In genomic region chr6:168559574-168560098, GRCh38 we compare ENCODE assay signal across 20 cellular contexts.
"Had no signal": no experiment of that assay in that cellular context is flagged by ENCODE, and none has a peak within 500 bp of the region (broad histone marks: within the 10 kb centered on the region; RNA-seq: fewer than 3 reads in every experiment).

No MANE protein-coding gene starts in this region.

- H3K27ac ChIP-seq: cardiac muscle cell, pancreas, upper lobe of right lung had no signal

- FAIRE-seq: endometrium, pancreas had no signal

- H3K4me1 Mint-ChIP-seq: activated CD4-positive, alpha-beta T cell treated with anti-CD3 and anti-CD28 coated beads for 36 hours; activated CD8-positive, alpha-beta memory T cell treated with anti-CD3 and anti-CD28 coated beads, Interleukin-2, amount 10 ng/mL, durations not matched to agents 7 days and 5 days; activated naive CD8-positive, alpha-beta T cell treated with anti-CD3 and anti-CD28 coated beads, Interleukin-2, amount 50 U/mL, for 24 hours; naive thymus-derived CD4-positive, alpha-beta T cell had no signal

- H3K27me3 Mint-ChIP-seq: activated CD8-positive, alpha-beta memory T cell treated with anti-CD3 and anti-CD28 coated beads, Interleukin-2, amount 10 ng/mL, durations not matched to agents 7 days and 5 days had no signal

- H3K27me3 ChIP-seq: cardiac muscle cell, pancreas, upper lobe of right lung had no signal

- H3K27ac Mint-ChIP-seq: activated CD4-positive, alpha-beta memory T cell treated with anti-CD3 and anti-CD28 coated beads for 36 hours; activated CD4-positive, alpha-beta T cell treated with anti-CD3 and anti-CD28 coated beads for 36 hours; activated CD8-positive, alpha-beta memory T cell treated with anti-CD3 and anti-CD28 coated beads, Interleukin-2, amount 10 ng/mL, durations not matched to agents 7 days and 5 days; activated naive CD4-positive, alpha-beta T cell treated with anti-CD3 and anti-CD28 coated beads for 36 hours; activated naive CD8-positive, alpha-beta T cell treated with anti-CD3 and anti-CD28 coated beads, Interleukin-2, amount 50 U/mL, for 24 hours; activated T-helper 2 cell treated with anti-CD3 and anti-CD28 coated beads, Interferon-gamma antibody, Interleukin-2, Interleukin-4, amounts not matched to agents 10 μg/mL and 5 μg/mL and 100 μg/mL, durations not matched to agents 14 hours and 24 hours and 36 hours; naive thymus-derived CD4-positive, alpha-beta T cell had no signal

- H3K36me3 Mint-ChIP-seq: activated CD4-positive, alpha-beta memory T cell treated with anti-CD3 and anti-CD28 coated beads for 36 hours; activated CD8-positive, alpha-beta memory T cell treated with anti-CD3 and anti-CD28 coated beads, Interleukin-2, amount 10 ng/mL, durations not matched to agents 7 days and 5 days; naive thymus-derived CD4-positive, alpha-beta T cell had no signal

- DNase-seq: activated CD4-positive, alpha-beta memory T cell treated with anti-CD3 and anti-CD28 coated beads for 36 hours; activated CD4-positive, alpha-beta T cell treated with anti-CD3 and anti-CD28 coated beads for 36 hours; activated CD8-positive, alpha-beta memory T cell treated with anti-CD3 and anti-CD28 coated beads, Interleukin-2, amount 10 ng/mL, durations not matched to agents 7 days and 5 days; activated naive CD4-positive, alpha-beta T cell treated with anti-CD3 and anti-CD28 coated beads for 36 hours; activated naive CD8-positive, alpha-beta T cell treated with anti-CD3 and anti-CD28 coated beads, Interleukin-2, amount 50 U/mL, for 24 hours; activated T-cell treated with anti-CD3 and anti-CD28 coated beads, Interleukin-2, amount 50 U/mL, for 1 hour; aorta; glutamatergic neuron; mucosa of descending colon; naive thymus-derived CD4-positive, alpha-beta T cell; pancreas; stimulated activated CD4-positive, alpha-beta T cell treated with anti-CD3 and anti-CD28 coated beads, Interleukin-4, amount 100 ng/mL, for 4 hours; stimulated activated CD8-positive, alpha-beta memory T cell treated with anti-CD3 and anti-CD28 coated beads, Interleukin-4, amount 100 ng/mL, for 48 hours; stimulated activated naive CD4-positive, alpha-beta T cell treated with Interleukin-2 at 50 U/mL for 16 hours; T-helper 2 cell; upper lobe of right lung had no signal

- H3K9me3 Mint-ChIP-seq: activated naive CD4-positive, alpha-beta T cell treated with anti-CD3 and anti-CD28 coated beads for 36 hours; activated naive CD8-positive, alpha-beta T cell treated with anti-CD3 and anti-CD28 coated beads, Interleukin-2, amount 50 U/mL, for 24 hours had no signal

- H3K4me2 ChIP-seq: smooth muscle cell had no signal

- H3K36me3 ChIP-seq: cardiac muscle cell, pancreas, upper lobe of right lung had no signal

- ATAC-seq: activated CD4-positive, alpha-beta T cell treated with anti-CD3 and anti-CD28 coated beads for 36 hours; activated CD8-positive, alpha-beta memory T cell treated with anti-CD3 and anti-CD28 coated beads, Interleukin-2, amount 10 ng/mL, durations not matched to agents 7 days and 5 days; activated naive CD8-positive, alpha-beta T cell treated with anti-CD3 and anti-CD28 coated beads, Interleukin-2, amount 50 U/mL, for 24 hours; mucosa of descending colon; naive thymus-derived CD4-positive, alpha-beta T cell; upper lobe of right lung had no signal

- H3K4me1 ChIP-seq: pancreas, upper lobe of right lung had no signal

- H3K4me3 ChIP-seq: cardiac muscle cell, mucosa of descending colon, pancreas, smooth muscle cell, upper lobe of right lung had no signal

- H3K9me3 ChIP-seq: mucosa of descending colon, pancreas, upper lobe of right lung had no signal

- H3K4me3 Mint-ChIP-seq: activated CD4-positive, alpha-beta memory T cell treated with anti-CD3 and anti-CD28 coated beads for 36 hours; activated CD4-positive, alpha-beta T cell treated with anti-CD3 and anti-CD28 coated beads for 36 hours; activated CD8-positive, alpha-beta memory T cell treated with anti-CD3 and anti-CD28 coated beads, Interleukin-2, amount 10 ng/mL, durations not matched to agents 7 days and 5 days; activated naive CD4-positive, alpha-beta T cell treated with anti-CD3 and anti-CD28 coated beads for 36 hours; activated naive CD8-positive, alpha-beta T cell treated with anti-CD3 and anti-CD28 coated beads, Interleukin-2, amount 50 U/mL, for 24 hours; naive thymus-derived CD4-positive, alpha-beta T cell had no signal
